8 cellular contexts compared by ENCODE assay signal in genomic region chr1:155219592-155220031, GRCh38. TPM values are rescaled to one million over a fixed set of nuclear protein-coding genes. Genes with fewer than 3 reads are reported as not detected.
DNase-seq lines count a peak whose midpoint lies in the region; ATAC-seq, FAIRE-seq and TF ChIP-seq lines count a peak whose summit lies in the region.

No MANE protein-coding gene starts in this region.

- BruUV-seq in HepG2 (replicated peaks; lab: Mats Ljungman, UMichigan) = no TSS peak

- TF ChIP-seq CTCF in 22Rv1 (IDR thresholded peaks at IDR 0.05) = no peak
- TF ChIP-seq CTCF in HepG2 (CRISPR knock-in tag; IDR thresholded peaks at IDR 0.05) = no peak
- no peak for TF ChIP-seq CTCF in transverse colon (IDR thresholded peaks at IDR 0.05)

- H2AFZ ChIP-seq in HepG2 (ENCODE audit: low read length) = no peak overlapping the region

- POLR2A ChIA-PET in HepG2 (lab: Yijun Ruan, JAX) = no interaction called here

- no peaks in the 10 kb centered on the region for H3K9me3 ChIP-seq in HepG2 (ENCODE audit: low read length)
- no peaks in the 10 kb centered on the region for H3K9me3 ChIP-seq in transverse colon

- TF ChIP-seq RAD21 in HepG2 (CRISPR knock-in tag; IDR thresholded peaks at IDR 0.05) = no peak

- TF ChIP-seq EP300 in HepG2 (IDR thresholded peaks at IDR 0.05; ENCODE audit: low read depth in 2 of 2, low read length in 2 of 2) = no peak
- TF ChIP-seq EP300 in HepG2 (CRISPR knock-in tag; IDR thresholded peaks at IDR 0.05; ENCODE audit: borderline replicate concordance) = no peak
- no peak for TF ChIP-seq EP300 in transverse colon (IDR thresholded peaks at IDR 0.05; ENCODE audit: low read depth)

- H3K27ac ChIP-seq in 22Rv1 (peak overlapping the region; percentile 56), angular gyrus (ENCODE audit: low read depth, low read length) (peak overlapping the region; percentile 56), HepG2 (ENCODE audit: extremely low read length, insufficient read depth, low read length) (no peak overlapping the region), transverse colon (peak overlapping the region; percentile 72 to 86 (median 80))

- no CpG with 5 or more reads among the region's 1 CpG for WGBS in HepG2 (ENCODE audit: low lambda C conversion rate)
- WGBS in transverse colon (ENCODE audit: low coverage in 1 of 2), 2 donors = 0 to 20% methylated on average over 1 of the region's 1 CpG

- DNase-seq in KBM-7 (peak; percentile 55), HepG2 (ENCODE audit: low spot score) (no peak), transverse colon (peak; percentile 41)
- DNase-seq in activated CD4-positive, alpha-beta T cell treated with anti-CD3 and anti-CD28 coated beads, Interleukin-2, amount 50 U/mL, for 4 hours = no peak
- no peak for DNase-seq in activated CD4-positive, alpha-beta T cell treated with anti-CD3 and anti-CD28 coated beads, Interleukin-2, amount 50 U/mL, for 1 hour

- no peaks in the 10 kb centered on the region for H4K20me1 ChIP-seq in HepG2 (ENCODE audit: insufficient read depth, low read length)

- no peaks in the 10 kb centered on the region for H3K27me3 ChIP-seq in HepG2 (ENCODE audit: control insufficient read depth in 1 of 2, insufficient read depth in 2 of 2, low read length in 2 of 2)
- H3K27me3 ChIP-seq in transverse colon = no peaks in the 10 kb centered on the region

- H3K4me1 ChIP-seq in HepG2 (ENCODE audit: insufficient read depth, low read length) (peaks cover 7% of the 10 kb centered on the region; the same call in 1 of the 2 replicates), transverse colon (peaks cover 10 to 21% (median 18%) of the 10 kb centered on the region in 4 donors)

- CTCF ChIA-PET in HepG2 (lab: Yijun Ruan, JAX; ENCODE audit: low intra/inter-chr PET ratio, low total read pairs) = no interaction called here

- H3K4me3 ChIP-seq in HepG2 (replicated peaks in 1 of 3; ENCODE audit: insufficient read depth in 1 of 3, low read depth in 2 of 3, low read length in 3 of 3) (no peak overlapping the region), transverse colon (no peak overlapping the region)

- intact Hi-C loops in HepG2 (cut with micrococcal nuclease; ENCODE audit: unreplicated experiment) (no loop called here), transverse colon (cut with DNase I; ENCODE audit: low total_unique reads) (no loop called here)

- ATAC-seq in HepG2 = no peak
- ATAC-seq in GM21723 (IDR thresholded peaks at IDR 0.05; ENCODE audit: unreplicated experiment) = no peak

- FAIRE-seq in HepG2 (lab: Jason Lieb, UNC) = no peak

- no peaks in the 10 kb centered on the region for H3K79me2 ChIP-seq in HepG2 (ENCODE audit: insufficient read depth, low read length)

- no peak for TF ChIP-seq POLR2A in HepG2 (IDR thresholded peaks at IDR 0.05; ENCODE audit: insufficient read depth in 1 of 2, low read depth in 2 of 2, low read length in 2 of 2)
- no peak for TF ChIP-seq POLR2A in transverse colon (IDR thresholded peaks at IDR 0.05)

- H3K4me2 ChIP-seq in HepG2 (ENCODE audit: low read depth, low read length) = no peak overlapping the region

- in situ Hi-C loops in KBM-7 (cut with MboI; ENCODE audit: low pct_unique_long_range_greater_than_20kb, low sequenced_read_pairs) (no loop called here), HepG2 (cut with HindIII; ENCODE audit: extremely low pct_ligation_motif_present, low pct_unique_long_range_greater_than_20kb) (no loop called here), transverse colon (cut with MboI; ENCODE audit: low pct_ligation_motif_present in 1 of 4, low pct_unique_long_range_greater_than_20kb in 1 of 4, low sequenced_read_pairs in 3 of 4) (no loop called here)

- no peaks in the 10 kb centered on the region for H3K36me3 ChIP-seq in HepG2 (replicated peaks in 1 of 2; ENCODE audit: control insufficient read depth in 1 of 2, insufficient read depth in 2 of 2, low read length in 2 of 2)
- no peaks in the 10 kb centered on the region for H3K36me3 ChIP-seq in transverse colon

- H3K9ac ChIP-seq in HepG2 (ENCODE audit: insufficient read depth, low read depth, low read length) = no peak overlapping the region

RNA-seq across cellular contexts. Expression of gene MTX1, which starts 11.1 kb away (rescaled TPM):
- total RNA-seq in HepG2 (2016; rRNA removed; fragmentation: Illumina TruSeq; extraction: Trizol) = 64.5 and 71.5 TPM in 2 replicates
- 20.6 and 22.4 TPM in 2 replicates for total RNA-seq in HepG2 (2016; cell fraction: cytosol; rRNA removed; fragmentation: Illumina TruSeq; extraction: Trizol; ENCODE audit: low read depth)
- 65.0 and 76.3 TPM in 2 replicates for total RNA-seq in HepG2 (2016; cell fraction: insoluble cytoplasmic fraction; rRNA removed; fragmentation: Illumina TruSeq; extraction: Trizol)
- 23.2 and 26.5 TPM in 2 replicates for total RNA-seq in HepG2 (2016; cell fraction: membrane; rRNA removed; fragmentation: Illumina TruSeq; extraction: Trizol)
- 35.2 and 36.8 TPM in 2 replicates for total RNA-seq in HepG2 (2016; cell fraction: nucleus; rRNA removed; fragmentation: Illumina TruSeq; extraction: Trizol)
- 72.6 and 85.1 TPM in 2 replicates for polyA plus RNA-seq in HepG2 (2011; rRNA removed)
- 61.1 and 90.3 TPM in 2 replicates for polyA plus RNA-seq in HepG2 (2011; cell fraction: cytosol; rRNA removed)
- 55.1 and 59.0 TPM in 2 replicates for polyA plus RNA-seq in HepG2 (2011; cell fraction: nucleus; rRNA removed)
- polyA plus RNA-seq in HepG2 (2012) = 37.3 and 38.1 TPM in 2 replicates
- polyA plus RNA-seq in HepG2 (2016; cell fraction: cytosol; fragmentation: Illumina TruSeq; extraction: Trizol; ENCODE audit: low read depth) = 25.0 and 25.6 TPM in 2 replicates
- polyA plus RNA-seq in HepG2 (2016; cell fraction: insoluble cytoplasmic fraction; fragmentation: Illumina TruSeq; extraction: Trizol; ENCODE audit: low read depth) = 73.9 and 74.4 TPM in 2 replicates
- 19.9 and 21.6 TPM in 2 replicates for polyA plus RNA-seq in HepG2 (2016; cell fraction: membrane; fragmentation: Illumina TruSeq; extraction: Trizol; ENCODE audit: low read depth)
- 49.3 and 57.4 TPM in 2 replicates for polyA plus RNA-seq in HepG2 (2016; cell fraction: nucleus; fragmentation: Illumina TruSeq; extraction: Trizol; ENCODE audit: insufficient read depth, low read depth)
- 129 and 176 TPM in 2 replicates for polyA minus RNA-seq in HepG2 (2011; rRNA and poly(A)+ RNA removed; ENCODE audit: low replicate concordance)
- 27.0 and 36.4 TPM in 2 replicates for polyA minus RNA-seq in HepG2 (2011; cell fraction: cytosol; rRNA and poly(A)+ RNA removed)
- 23.9 and 27.6 TPM in 2 replicates for polyA minus RNA-seq in HepG2 (2011; cell fraction: nucleus; rRNA and poly(A)+ RNA removed)
- 10 to 100 TPM; 24.3 to 64.0 (median 46.0) TPM for total RNA-seq in transverse colon

RNA-seq across cellular contexts. Expression of gene THBS3, which starts 11.9 kb away (rescaled TPM):
- total RNA-seq in HepG2 (2016; rRNA removed; fragmentation: Illumina TruSeq; extraction: Trizol) = 0.39 and 0.86 TPM in 2 replicates
- total RNA-seq in HepG2 (2016; cell fraction: cytosol; rRNA removed; fragmentation: Illumina TruSeq; extraction: Trizol; ENCODE audit: low read depth) = 0.30 TPM in 1 of 2 replicates, not detected in the other
- total RNA-seq in HepG2 (2016; cell fraction: insoluble cytoplasmic fraction; rRNA removed; fragmentation: Illumina TruSeq; extraction: Trizol) = 0.77 and 0.95 TPM in 2 replicates
- total RNA-seq in HepG2 (2016; cell fraction: membrane; rRNA removed; fragmentation: Illumina TruSeq; extraction: Trizol) = 0.22 and 0.45 TPM in 2 replicates
- total RNA-seq in HepG2 (2016; cell fraction: nucleus; rRNA removed; fragmentation: Illumina TruSeq; extraction: Trizol) = 0.94 and 1.8 TPM in 2 replicates
- 3.6 and 4.4 TPM in 2 replicates for polyA plus RNA-seq in HepG2 (2011; rRNA removed)
- polyA plus RNA-seq in HepG2 (2011; cell fraction: cytosol; rRNA removed) = 1.5 and 1.8 TPM in 2 replicates
- polyA plus RNA-seq in HepG2 (2011; cell fraction: nucleus; rRNA removed) = 19.9 and 26.8 TPM in 2 replicates
- 2.1 and 2.4 TPM in 2 replicates for polyA plus RNA-seq in HepG2 (2012)
- 0.14 and 0.26 TPM in 2 replicates for polyA plus RNA-seq in HepG2 (2016; cell fraction: cytosol; fragmentation: Illumina TruSeq; extraction: Trizol; ENCODE audit: low read depth)
- polyA plus RNA-seq in HepG2 (2016; cell fraction: insoluble cytoplasmic fraction; fragmentation: Illumina TruSeq; extraction: Trizol; ENCODE audit: low read depth) = 0.29 and 0.60 TPM in 2 replicates
- polyA plus RNA-seq in HepG2 (2016; cell fraction: membrane; fragmentation: Illumina TruSeq; extraction: Trizol; ENCODE audit: low read depth) = 0.10 and 0.31 TPM in 2 replicates
- 3.1 and 4.9 TPM in 2 replicates for polyA plus RNA-seq in HepG2 (2016; cell fraction: nucleus; fragmentation: Illumina TruSeq; extraction: Trizol; ENCODE audit: insufficient read depth, low read depth)
- 2.9 and 6.9 TPM in 2 replicates for polyA minus RNA-seq in HepG2 (2011; rRNA and poly(A)+ RNA removed; ENCODE audit: low replicate concordance)
- 1.4 and 1.5 TPM in 2 replicates for polyA minus RNA-seq in HepG2 (2011; cell fraction: cytosol; rRNA and poly(A)+ RNA removed)
- 2.7 and 3.4 TPM in 2 replicates for polyA minus RNA-seq in HepG2 (2011; cell fraction: nucleus; rRNA and poly(A)+ RNA removed)
- total RNA-seq in transverse colon = 10 to 100 TPM; 19.2 to 37.8 (median 27.0) TPM

RNA-seq across cellular contexts. Expression of gene ENTREP3, which starts 35.7 kb away (rescaled TPM):
- total RNA-seq in HepG2 (2016; rRNA removed; fragmentation: Illumina TruSeq; extraction: Trizol) (4.1 and 6.2 TPM in 2 replicates), transverse colon (10 to 100 TPM in 3 of 4 donors, 1 to 10 TPM in 1; 9.0 to 21.9 (median 15.7) TPM)
- 3.6 and 4.8 TPM in 2 replicates for total RNA-seq in HepG2 (2016; cell fraction: cytosol; rRNA removed; fragmentation: Illumina TruSeq; extraction: Trizol; ENCODE audit: low read depth)
- 3.2 and 5.5 TPM in 2 replicates for total RNA-seq in HepG2 (2016; cell fraction: insoluble cytoplasmic fraction; rRNA removed; fragmentation: Illumina TruSeq; extraction: Trizol)
- 12.9 and 13.0 TPM in 2 replicates for total RNA-seq in HepG2 (2016; cell fraction: membrane; rRNA removed; fragmentation: Illumina TruSeq; extraction: Trizol)
- total RNA-seq in HepG2 (2016; cell fraction: nucleus; rRNA removed; fragmentation: Illumina TruSeq; extraction: Trizol) = 6.9 and 8.6 TPM in 2 replicates
- polyA plus RNA-seq in HepG2 (2011; rRNA removed) = 9.9 and 11.9 TPM in 2 replicates
- 7.8 and 10.3 TPM in 2 replicates for polyA plus RNA-seq in HepG2 (2011; cell fraction: cytosol; rRNA removed)
- 18.3 and 21.0 TPM in 2 replicates for polyA plus RNA-seq in HepG2 (2011; cell fraction: nucleus; rRNA removed)
- 18.4 and 22.0 TPM in 2 replicates for polyA plus RNA-seq in HepG2 (2012)
- polyA plus RNA-seq in HepG2 (2016; cell fraction: cytosol; fragmentation: Illumina TruSeq; extraction: Trizol; ENCODE audit: low read depth) = 22.1 and 24.0 TPM in 2 replicates
- polyA plus RNA-seq in HepG2 (2016; cell fraction: insoluble cytoplasmic fraction; fragmentation: Illumina TruSeq; extraction: Trizol; ENCODE audit: low read depth) = 19.7 and 25.6 TPM in 2 replicates
- polyA plus RNA-seq in HepG2 (2016; cell fraction: membrane; fragmentation: Illumina TruSeq; extraction: Trizol; ENCODE audit: low read depth) = 49.9 and 57.1 TPM in 2 replicates
- 28.1 and 33.5 TPM in 2 replicates for polyA plus RNA-seq in HepG2 (2016; cell fraction: nucleus; fragmentation: Illumina TruSeq; extraction: Trizol; ENCODE audit: insufficient read depth, low read depth)
- 7.5 and 12.8 TPM in 2 replicates for polyA minus RNA-seq in HepG2 (2011; rRNA and poly(A)+ RNA removed; ENCODE audit: low replicate concordance)
- 8.1 and 9.3 TPM in 2 replicates for polyA minus RNA-seq in HepG2 (2011; cell fraction: cytosol; rRNA and poly(A)+ RNA removed)
- polyA minus RNA-seq in HepG2 (2011; cell fraction: nucleus; rRNA and poly(A)+ RNA removed) = 3.7 and 4.4 TPM in 2 replicates

RNA-seq across cellular contexts. Expression of gene SCAMP3, which starts 42.5 kb away (rescaled TPM):
- 27.0 and 46.8 TPM in 2 replicates for total RNA-seq in HepG2 (2016; rRNA removed; fragmentation: Illumina TruSeq; extraction: Trizol)
- total RNA-seq in HepG2 (2016; cell fraction: cytosol; rRNA removed; fragmentation: Illumina TruSeq; extraction: Trizol; ENCODE audit: low read depth) = 16.4 and 20.0 TPM in 2 replicates
- total RNA-seq in HepG2 (2016; cell fraction: insoluble cytoplasmic fraction; rRNA removed; fragmentation: Illumina TruSeq; extraction: Trizol) = 29.6 and 44.4 TPM in 2 replicates
- total RNA-seq in HepG2 (2016; cell fraction: membrane; rRNA removed; fragmentation: Illumina TruSeq; extraction: Trizol) = 22.9 and 28.4 TPM in 2 replicates
- total RNA-seq in HepG2 (2016; cell fraction: nucleus; rRNA removed; fragmentation: Illumina TruSeq; extraction: Trizol) = 37.1 and 38.5 TPM in 2 replicates
- polyA plus RNA-seq in HepG2 (2011; rRNA removed) = 83.3 and 92.5 TPM in 2 replicates
- 94.5 and 95.0 TPM in 2 replicates for polyA plus RNA-seq in HepG2 (2011; cell fraction: cytosol; rRNA removed)
- 74.3 and 75.6 TPM in 2 replicates for polyA plus RNA-seq in HepG2 (2011; cell fraction: nucleus; rRNA removed)
- polyA plus RNA-seq in HepG2 (2012) = 30.4 and 37.1 TPM in 2 replicates
- 28.3 and 28.6 TPM in 2 replicates for polyA plus RNA-seq in HepG2 (2016; cell fraction: cytosol; fragmentation: Illumina TruSeq; extraction: Trizol; ENCODE audit: low read depth)
- polyA plus RNA-seq in HepG2 (2016; cell fraction: insoluble cytoplasmic fraction; fragmentation: Illumina TruSeq; extraction: Trizol; ENCODE audit: low read depth) = 45.8 and 52.3 TPM in 2 replicates
- 37.1 and 38.2 TPM in 2 replicates for polyA plus RNA-seq in HepG2 (2016; cell fraction: membrane; fragmentation: Illumina TruSeq; extraction: Trizol; ENCODE audit: low read depth)
- polyA plus RNA-seq in HepG2 (2016; cell fraction: nucleus; fragmentation: Illumina TruSeq; extraction: Trizol; ENCODE audit: insufficient read depth, low read depth) = 82.5 and 83.5 TPM in 2 replicates
- polyA minus RNA-seq in HepG2 (2011; rRNA and poly(A)+ RNA removed; ENCODE audit: low replicate concordance) = 118 and 271 TPM in 2 replicates
- 33.3 and 39.4 TPM in 2 replicates for polyA minus RNA-seq in HepG2 (2011; cell fraction: cytosol; rRNA and poly(A)+ RNA removed)
- 16.9 and 21.4 TPM in 2 replicates for polyA minus RNA-seq in HepG2 (2011; cell fraction: nucleus; rRNA and poly(A)+ RNA removed)
- 10 to 100 TPM in 3 of 4 donors, 1 to 10 TPM in 1; 7.8 to 61.3 (median 35.2) TPM for total RNA-seq in transverse colon

RNA-seq across cellular contexts. Expression of gene TRIM46, which starts 46.0 kb away (rescaled TPM):
- total RNA-seq in HepG2 (2016; rRNA removed; fragmentation: Illumina TruSeq; extraction: Trizol) = 0.04 and 0.08 TPM in 2 replicates
- total RNA-seq in HepG2 (2016; cell fraction: cytosol; rRNA removed; fragmentation: Illumina TruSeq; extraction: Trizol; ENCODE audit: low read depth) = not detected in 2 replicates
- total RNA-seq in HepG2 (2016; cell fraction: insoluble cytoplasmic fraction; rRNA removed; fragmentation: Illumina TruSeq; extraction: Trizol) = 0.04 TPM in 1 of 2 replicates, not detected in the other
- total RNA-seq in HepG2 (2016; cell fraction: membrane; rRNA removed; fragmentation: Illumina TruSeq; extraction: Trizol) = not detected in 2 replicates
- not detected in 2 replicates for total RNA-seq in HepG2 (2016; cell fraction: nucleus; rRNA removed; fragmentation: Illumina TruSeq; extraction: Trizol)
- polyA plus RNA-seq in HepG2 (2011; rRNA removed) = 0.09 and 0.12 TPM in 2 replicates
- polyA plus RNA-seq in HepG2 (2011; cell fraction: cytosol; rRNA removed) = 0.04 and 0.11 TPM in 2 replicates
- 0.43 and 0.47 TPM in 2 replicates for polyA plus RNA-seq in HepG2 (2011; cell fraction: nucleus; rRNA removed)
- polyA plus RNA-seq in HepG2 (2012) = 0.15 and 0.25 TPM in 2 replicates
- 0.02 and 0.05 TPM in 2 replicates for polyA plus RNA-seq in HepG2 (2016; cell fraction: cytosol; fragmentation: Illumina TruSeq; extraction: Trizol; ENCODE audit: low read depth)
- not detected in 2 replicates for polyA plus RNA-seq in HepG2 (2016; cell fraction: insoluble cytoplasmic fraction; fragmentation: Illumina TruSeq; extraction: Trizol; ENCODE audit: low read depth)
- 0.05 and 0.08 TPM in 2 replicates for polyA plus RNA-seq in HepG2 (2016; cell fraction: membrane; fragmentation: Illumina TruSeq; extraction: Trizol; ENCODE audit: low read depth)
- 0.21 TPM in 1 of 2 replicates, not detected in the other for polyA plus RNA-seq in HepG2 (2016; cell fraction: nucleus; fragmentation: Illumina TruSeq; extraction: Trizol; ENCODE audit: insufficient read depth, low read depth)
- polyA minus RNA-seq in HepG2 (2011; rRNA and poly(A)+ RNA removed; ENCODE audit: low replicate concordance) = 0.12 and 0.19 TPM in 2 replicates
- not detected in 2 replicates for polyA minus RNA-seq in HepG2 (2011; cell fraction: cytosol; rRNA and poly(A)+ RNA removed)
- not detected in 2 replicates for polyA minus RNA-seq in HepG2 (2011; cell fraction: nucleus; rRNA and poly(A)+ RNA removed)
- total RNA-seq in transverse colon = under 1 TPM in 2 of 4 donors, not detected in 2; 0.41 to 0.48 TPM

Comparison
In these comparisons a context has a peak if more than half of its experiments do, and no peak if none do; other contexts are left out.
1. DNase-seq: peak in KBM-7 (single experiment) and transverse colon (single experiment); none in HepG2 (single experiment), activated CD4-positive, alpha-beta T cell treated with anti-CD3 and anti-CD28 coated beads, Interleukin-2, amount 50 U/mL, for 4 hours (0 of 2) and activated CD4-positive, alpha-beta T cell treated with anti-CD3 and anti-CD28 coated beads, Interleukin-2, amount 50 U/mL, for 1 hour (single experiment).
2. RNA of gene THBS3, which starts 11.9 kb away (total RNA-seq): 19.2 to 37.8 TPM in transverse colon; 0.22 to 1.8 TPM in HepG2; every median in the first group is over 4 times any median in the second.